In the genomic region with DNA sequence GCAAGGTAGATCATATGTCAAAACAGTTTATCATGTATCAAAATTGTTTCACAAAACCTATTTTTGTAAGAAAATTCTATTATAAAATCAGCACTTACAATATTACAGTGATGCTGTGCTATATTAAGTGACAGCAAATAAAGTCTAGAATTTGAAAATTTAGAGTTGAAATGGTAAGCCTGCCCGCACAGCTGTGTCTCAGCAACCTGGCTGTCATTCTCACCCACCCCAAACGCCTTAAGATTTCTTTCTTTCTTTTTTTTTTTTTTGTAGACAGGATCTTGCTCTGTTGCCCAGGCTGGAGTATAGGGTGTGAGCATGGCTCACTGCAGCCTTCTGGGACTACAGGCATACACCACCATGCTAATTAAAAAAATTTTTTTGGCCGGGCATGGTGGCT, we compare ENCODE assay signal across 33 cellular contexts. TPM values are rescaled to one million over a fixed set of nuclear protein-coding genes. Genes with fewer than 3 reads are reported as not detected.
DNase-seq lines count a peak whose midpoint lies in the region; TF ChIP-seq lines count a peak whose summit lies in the region.
"Had no signal": no experiment of that assay in that cellular context is flagged by ENCODE, and none has a peak within 500 bp of the region (broad histone marks: within the 10 kb centered on the region; RNA-seq: fewer than 3 reads in every experiment).

No MANE protein-coding gene starts in this region.

- H3K4me3 ChIP-seq in sigmoid colon, result no peak overlapping the region
- H3K4me3 ChIP-seq: A549; BLaER1; BLaER1 treated with 17β-estradiol and CSF1 and Interleukin-3, amounts not matched to agents 10 nM and 100 nM had no signal

- H3K27me3 Mint-ChIP-seq in activated naive CD4-positive, alpha-beta T cell treated with anti-CD3 and anti-CD28 coated beads, Interleukin-2, amount 50 U/mL, for 24 hours, result no peaks in the 10 kb centered on the region
- H3K27me3 Mint-ChIP-seq in activated naive CD4-positive, alpha-beta T cell treated with anti-CD3 and anti-CD28 coated beads, Interleukin-2, amount 10 ng/mL, durations not matched to agents 7 days and 5 days, result peaks cover 5% of the 10 kb centered on the region
- peaks cover 4% of the 10 kb centered on the region for H3K27me3 Mint-ChIP-seq in brain
- H3K27me3 Mint-ChIP-seq: B cell; CD4-positive, alpha-beta memory T cell; CD4-positive, alpha-beta T cell; CD8-positive, alpha-beta memory T cell had no signal

- peaks cover 0 to under 1% (median 0%) of the 10 kb centered on the region in 4 donors for H3K4me1 ChIP-seq in sigmoid colon
- H3K4me1 ChIP-seq: A549, BE2C, Caco-2 had no signal

- no peaks in the 10 kb centered on the region for H3K36me3 Mint-ChIP-seq in activated naive CD4-positive, alpha-beta T cell treated with anti-CD3 and anti-CD28 coated beads, Interleukin-2, amount 50 U/mL, for 24 hours
- H3K36me3 Mint-ChIP-seq in activated naive CD4-positive, alpha-beta T cell treated with anti-CD3 and anti-CD28 coated beads, Interleukin-2, amount 10 ng/mL, durations not matched to agents 7 days and 5 days, result no peaks in the 10 kb centered on the region
- H3K36me3 Mint-ChIP-seq in brain, result no peaks in the 10 kb centered on the region
- H3K36me3 Mint-ChIP-seq: CD4-positive, alpha-beta memory T cell; CD8-positive, alpha-beta T cell had no signal

- no peak for TF ChIP-seq POLR2A in sigmoid colon (IDR thresholded peaks at IDR 0.05)

- WGBS in sigmoid colon, 2 donors, result 87 to 94% methylated on average over 3 of the region's 3 CpGs

- H3K4me1 Mint-ChIP-seq in activated naive CD4-positive, alpha-beta T cell treated with anti-CD3 and anti-CD28 coated beads, Interleukin-2, amount 50 U/mL, for 24 hours, result peaks cover 76% of the 10 kb centered on the region
- peaks cover 49% of the 10 kb centered on the region for H3K4me1 Mint-ChIP-seq in activated naive CD4-positive, alpha-beta T cell treated with anti-CD3 and anti-CD28 coated beads, Interleukin-2, amount 10 ng/mL, durations not matched to agents 7 days and 5 days
- peaks cover 68% of the 10 kb centered on the region for H3K4me1 Mint-ChIP-seq in brain

- CTCF ChIA-PET in activated naive CD4-positive, alpha-beta T cell treated with anti-CD3 and anti-CD28 coated beads, Interleukin-2, amount 10 ng/mL, durations not matched to agents 7 days and 5 days (lab: Charles Lee), result no interaction called here

- no peaks in the 10 kb centered on the region for H3K9me3 Mint-ChIP-seq in activated naive CD4-positive, alpha-beta T cell treated with anti-CD3 and anti-CD28 coated beads, Interleukin-2, amount 50 U/mL, for 24 hours
- H3K9me3 Mint-ChIP-seq in activated naive CD4-positive, alpha-beta T cell treated with anti-CD3 and anti-CD28 coated beads, Interleukin-2, amount 10 ng/mL, durations not matched to agents 7 days and 5 days, result no peaks in the 10 kb centered on the region
- H3K9me3 Mint-ChIP-seq in brain, result no peaks in the 10 kb centered on the region
- H3K9me3 Mint-ChIP-seq: CD4-positive, alpha-beta memory T cell; CD4-positive, alpha-beta T cell; CD4-positive, CD25-positive, alpha-beta regulatory T cell; CD8-positive, alpha-beta memory T cell; CD8-positive, alpha-beta T cell had no signal

- TF ChIP-seq EP300 in sigmoid colon (IDR thresholded peaks at IDR 0.05), result no peak

- no peaks in the 10 kb centered on the region for H3K27me3 ChIP-seq in sigmoid colon
- H3K27me3 ChIP-seq: BE2C, BLaER1 had no signal

- intact Hi-C loops in sigmoid colon (cut with DNase I), result no loop called here

- DNase-seq in activated naive CD4-positive, alpha-beta T cell treated with anti-CD3 and anti-CD28 coated beads, Interleukin-2, amount 10 ng/mL, durations not matched to agents 7 days and 5 days, result no peak
- DNase-seq in sigmoid colon (peak; percentile 0), hippocampal formation (lab: John Stamatoyannopoulos, UW) (no peak), foreskin melanocyte (no peak)
- DNase-seq: 8988T; ACHN; AML-193; BE2C; C1 segment of cervical spinal cord; Caco-2; Calu3; CD4-positive, alpha-beta memory T cell; CD4-positive, alpha-beta T cell; CD4-positive, CD25-positive, alpha-beta regulatory T cell; CD8-positive, alpha-beta memory T cell; CD8-positive, alpha-beta T cell; COR-L47; DMS 273 treated with DMSO at 0.1 percent for 48 hours; DMS153; DMS53; DMS79; DMS79 treated with DMSO at 0.1 percent for 48 hours; DND-41; EL had no signal

- H3K27ac ChIP-seq in sigmoid colon, result no peak overlapping the region
- H3K27ac ChIP-seq: 22Rv1; A549; BLaER1; BLaER1 treated with 17β-estradiol and CSF1 and Interleukin-3, amounts not matched to agents 10 nM and 100 nM; C4-2B had no signal

- H3K4me3 Mint-ChIP-seq in activated naive CD4-positive, alpha-beta T cell treated with anti-CD3 and anti-CD28 coated beads, Interleukin-2, amount 50 U/mL, for 24 hours, result no peak overlapping the region
- H3K4me3 Mint-ChIP-seq in activated naive CD4-positive, alpha-beta T cell treated with anti-CD3 and anti-CD28 coated beads, Interleukin-2, amount 10 ng/mL, durations not matched to agents 7 days and 5 days, result no peak overlapping the region
- no peak overlapping the region for H3K4me3 Mint-ChIP-seq in brain
- H3K4me3 Mint-ChIP-seq: B cell; CD14-positive monocyte; CD4-positive, alpha-beta memory T cell; CD4-positive, alpha-beta T cell; CD8-positive, alpha-beta memory T cell; CD8-positive, alpha-beta T cell had no signal

- TF ChIP-seq CTCF in brain (conservative IDR thresholded peaks at IDR 0.05) (no peak), sigmoid colon (IDR thresholded peaks at IDR 0.05) (no peak)

- H3K9me3 ChIP-seq in sigmoid colon, result no peaks in the 10 kb centered on the region
- H3K9me3 ChIP-seq: A549; BE2C; BLaER1; BLaER1 treated with 17β-estradiol and CSF1 and Interleukin-3, amounts not matched to agents 10 nM and 100 nM; Caco-2 had no signal

- peak overlapping the region; percentile 4 for H3K27ac Mint-ChIP-seq in activated naive CD4-positive, alpha-beta T cell treated with anti-CD3 and anti-CD28 coated beads, Interleukin-2, amount 50 U/mL, for 24 hours
- H3K27ac Mint-ChIP-seq in activated naive CD4-positive, alpha-beta T cell treated with anti-CD3 and anti-CD28 coated beads, Interleukin-2, amount 10 ng/mL, durations not matched to agents 7 days and 5 days, result no peak overlapping the region
- peak overlapping the region in 3 of 5 experiments; percentile 4 to 43 (median 22) for H3K27ac Mint-ChIP-seq in brain
- H3K27ac Mint-ChIP-seq: CD14-positive monocyte; CD4-positive, alpha-beta T cell; CD8-positive, alpha-beta T cell had no signal

- H3K36me3 ChIP-seq in sigmoid colon, result no peaks in the 10 kb centered on the region
- H3K36me3 ChIP-seq: BE2C; BLaER1; BLaER1 treated with 17β-estradiol and CSF1 and Interleukin-3, amounts not matched to agents 10 nM and 100 nM had no signal

RNA-seq across cellular contexts. Expression of gene CDK5R1, which starts 26.8 kb away (rescaled TPM):
- polyA plus RNA-seq in brain (ENCODE audit: insufficient read depth, low read depth, low replicate concordance) (71.1 TPM), sigmoid colon (1 to 10 TPM in 1 of 3 donors, under 1 TPM in 2; under 0.01 to 3.8 (median 0.46) TPM)
- total RNA-seq in sigmoid colon, result 1 to 10 TPM in 3 of 4 donors, under 1 TPM in 1; 0.81 to 1.2 (median 1.1) TPM

Comparison
In these comparisons a context has a peak if more than half of its experiments do, and no peak if none do; other contexts are left out.
1. RNA of gene CDK5R1, which starts 26.8 kb away (polyA plus RNA-seq): 71.1 TPM in brain (single experiment); under 0.01 to 3.8 TPM in sigmoid colon; every median in the first group is over 10 times any median in the second.